ENCODE assay signal across 29 cellular contexts in genomic region chr7:34123316-34123715, GRCh38.
"Had no signal": no experiment of that assay in that cellular context is flagged by ENCODE, and none has a peak within 500 bp of the region (broad histone marks: within the 10 kb centered on the region; RNA-seq: fewer than 3 reads in every experiment).

No MANE protein-coding gene starts in this region.

- DNase-seq: activated B cell treated with CpG ODN at 0.5 μM for 24 hours; activated CD4-positive, alpha-beta memory T cell treated with anti-CD3 and anti-CD28 coated beads for 36 hours; activated CD4-positive, alpha-beta T cell treated with anti-CD3 and anti-CD28 coated beads for 4 hours; activated CD4-positive, alpha-beta T cell treated with anti-CD3 and anti-CD28 coated beads, Interleukin-2, amount 50 U/mL, for 1 hour; activated CD4-positive, CD25-positive, alpha-beta regulatory T cell treated with anti-CD3 and anti-CD28 coated beads, Interleukin-2, amount 50 U/mL, for 72 hours; activated CD8-positive, alpha-beta memory T cell treated with anti-CD3 and anti-CD28 coated beads, Interleukin-2, amount 50 U/mL, for 4 hours; activated gamma-delta T cell treated with Interleukin-2 at 50 U/mL for 16 hours; activated naive CD4-positive, alpha-beta T cell treated with anti-CD3 and anti-CD28 coated beads, Interleukin-2, amount 10 ng/mL, durations not matched to agents 7 days and 5 days; activated naive CD8-positive, alpha-beta T cell treated with anti-CD3 and anti-CD28 coated beads, Interleukin-2, amount 50 U/mL, for 24 hours; activated T-cell treated with anti-CD3 and anti-CD28 coated beads for 4 hours; activated T-cell treated with anti-CD3 and anti-CD28 coated beads, Interleukin-2, amount 50 U/mL, for 4 hours; anterior cingulate cortex; central memory CD4-positive, alpha-beta T cell; Karpas-422; KBM-7; NCI-H1105; NCI-H1417 treated with DMSO at 0.1 percent for 48 hours; NCI-H187 treated with DMSO at 0.1 percent for 48 hours; NCI-H2081; NCI-H510A; NCI-H526; NCI-H748 treated with DMSO at 0.1 percent for 48 hours; PC-9; Right ventricle myocardium superior; SW 1271; T-helper 1 cell; T-helper 2 cell; T-helper 9 cell had no signal

- H3K4me3 ChIP-seq: PC-9 had no signal

- FAIRE-seq: bronchial epithelial cell had no signal
